Comparison of ENCODE assay signal across 5 cellular contexts in genomic region chr10:70614364-70614763, GRCh38. TPM values are rescaled to one million over a fixed set of nuclear protein-coding genes. Genes with fewer than 3 reads are reported as not detected.
"Had no signal": no experiment of that assay in that cellular context is flagged by ENCODE, and none has a peak within 500 bp of the region (broad histone marks: within the 10 kb centered on the region; RNA-seq: fewer than 3 reads in every experiment).

No MANE protein-coding gene starts in this region.

RNA-seq across cellular contexts. Expression of gene PRF1, which starts 11.8 kb away (rescaled TPM):
- total RNA-seq: HT-29, NCI-H460, PC-9, RPMI7951, SJCRH30 had no signal
